In genomic region chr5:65805082-65805481, GRCh38 we compare ENCODE assay signal across 1 cellular context.
TF ChIP-seq lines count a peak whose summit lies in the region.

No MANE protein-coding gene starts in this region.

TF ChIP-seq in K562, 482 proteins besides CTCF, POLR2A, EP300 and RAD21:
- TF ChIP-seq HLTF (IDR thresholded peaks at IDR 0.05) = no peak
- no peak for TF ChIP-seq CTBP1 (IDR thresholded peaks at IDR 0.05; ENCODE audit: borderline replicate concordance)
- no peak for TF ChIP-seq NR2C1 (IDR thresholded peaks at IDR 0.05)
- TF ChIP-seq NR2C1 (tag; IDR thresholded peaks at IDR 0.05) = no peak
- TF ChIP-seq HNRNPLL (IDR thresholded peaks at IDR 0.05; ENCODE audit: low read depth, low read length, poor library complexity, severe bottlenecking) = no peak
- no peak for TF ChIP-seq ARID4B (CRISPR knock-in tag; IDR thresholded peaks at IDR 0.05)
TF ChIP-seq in K562: peak in this region for 0.
